Comparison of ENCODE assay signal across 12 cellular contexts in the genomic region with DNA sequence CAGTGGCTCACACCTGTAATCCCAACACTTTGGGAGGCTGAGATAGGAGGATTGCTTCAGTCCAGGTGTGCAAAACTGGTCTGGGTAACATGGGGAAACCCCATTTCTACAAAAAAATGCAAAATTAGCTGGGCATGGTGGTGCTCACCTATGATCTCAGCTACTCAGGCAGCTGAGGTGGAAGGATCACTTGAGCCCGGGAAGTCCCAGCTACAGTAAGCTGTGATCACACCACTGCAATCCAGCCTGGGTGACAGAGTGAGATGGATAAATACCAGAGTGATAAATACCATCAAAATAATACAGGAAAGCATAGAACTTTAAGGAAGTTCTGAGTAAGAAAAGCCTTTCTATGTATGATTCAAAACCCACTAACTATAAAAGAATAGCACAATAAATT. TPM values are rescaled to one million over a fixed set of nuclear protein-coding genes. Genes with fewer than 3 reads are reported as not detected.
DNase-seq lines count a peak whose midpoint lies in the region; ATAC-seq, FAIRE-seq and TF ChIP-seq lines count a peak whose summit lies in the region.
"Had no signal": no experiment of that assay in that cellular context is flagged by ENCODE, and none has a peak within 500 bp of the region (broad histone marks: within the 10 kb centered on the region; RNA-seq: fewer than 3 reads in every experiment).

No MANE protein-coding gene starts in this region.

- dilution Hi-C loops in endothelial cell of umbilical vein (cut with MboI; ENCODE audit: extremely low pct_ligation_motif_present, low sequenced_read_pairs): no loop called here

- H3K4me2 ChIP-seq in endothelial cell of umbilical vein (ENCODE audit: insufficient read depth, low read length): no peak overlapping the region

- H3K4me1 Mint-ChIP-seq in CD4-positive, alpha-beta T cell (ENCODE audit: low read depth): peaks cover 19% of the 10 kb centered on the region

- H2AFZ ChIP-seq in endothelial cell of umbilical vein (ENCODE audit: low read depth, low read length): no peak overlapping the region

- H3K4me3 ChIP-seq in endothelial cell of umbilical vein (replicated peaks in 1 of 3; ENCODE audit: insufficient read depth in 1 of 3, low read depth in 1 of 3, low read length in 3 of 3): no peak overlapping the region

- H3K9ac ChIP-seq in endothelial cell of umbilical vein (replicated peaks; ENCODE audit: extremely low read depth, insufficient read depth, low read length): no peak overlapping the region

- peaks cover 21% of the 10 kb centered on the region for H3K36me3 Mint-ChIP-seq in CD4-positive, alpha-beta T cell (ENCODE audit: low read depth)

- H3K9me3 ChIP-seq in CD4-positive, alpha-beta T cell (ENCODE audit: control insufficient read depth, low read length): peaks cover 16% of the 10 kb centered on the region
- no peaks in the 10 kb centered on the region for H3K9me3 ChIP-seq in endothelial cell of umbilical vein (replicated peaks; ENCODE audit: control insufficient read depth, insufficient read depth, low read length)

- DNase-seq in CD4-positive, alpha-beta T cell: no peak
- peak; percentile 48 for DNase-seq in endothelial cell of umbilical vein (ENCODE audit: low read depth, low spot score)
- DNase-seq in NCI-H82 (lab: John Stamatoyannopoulos, UW): no peak
- DNase-seq: activated gamma-delta T cell, Karpas-422, NCI-H510A treated with DMSO at 0.1 percent for 48 hours, occipital lobe had no signal

- CTCF ChIA-PET in CD4-positive, alpha-beta T cell (lab: Charles Lee): interaction anchor here (0.5 to 1.9 kb wide), 3 partner anchors 9 to 97 kb away, joined by 3 to 7 read pairs (median 3); no protein-coding TSS in a partner anchor
- CTCF ChIA-PET in endothelial cell of umbilical vein (lab: Charles Lee): interaction anchor here (0.6 to 4.1 kb wide), 10 partner anchors 9 to 664 kb away, joined by 3 to 49 read pairs (median 6); no protein-coding TSS in a partner anchor

- FAIRE-seq in endothelial cell of umbilical vein (lab: Jason Lieb, UNC): peak; percentile 8

- POLR2A ChIA-PET in CD4-positive, alpha-beta T cell (lab: Charles Lee): no interaction called here
- POLR2A ChIA-PET in endothelial cell of umbilical vein (lab: Charles Lee): no interaction called here

- H3K27ac Mint-ChIP-seq in CD4-positive, alpha-beta T cell: no peak overlapping the region

- H3K4me1 ChIP-seq in endothelial cell of umbilical vein (ENCODE audit: control insufficient read depth, extremely low read depth, insufficient read depth, low read length): peaks cover 22% of the 10 kb centered on the region

- H3K27me3 Mint-ChIP-seq in CD4-positive, alpha-beta T cell: no peaks in the 10 kb centered on the region

- H3K4me3 Mint-ChIP-seq in CD4-positive, alpha-beta T cell: no peak overlapping the region

- no peaks in the 10 kb centered on the region for H3K9me3 Mint-ChIP-seq in CD4-positive, alpha-beta T cell

- no peaks in the 10 kb centered on the region for H3K27me3 ChIP-seq in CD4-positive, alpha-beta T cell (ENCODE audit: control insufficient read depth, insufficient read depth, low read length)
- no peaks in the 10 kb centered on the region for H3K27me3 ChIP-seq in endothelial cell of umbilical vein (ENCODE audit: control insufficient read depth in 2 of 2, insufficient read depth in 2 of 2, low read length in 2 of 2)

- H3K79me2 ChIP-seq in endothelial cell of umbilical vein (ENCODE audit: control insufficient read depth, insufficient read depth, low read length): peaks cover 7% of the 10 kb centered on the region

- peak overlapping the region; percentile 17 for H3K27ac ChIP-seq in CD4-positive, alpha-beta T cell (ENCODE audit: low read depth, low read length)
- peak overlapping the region; percentile 18 for H3K27ac ChIP-seq in endothelial cell of umbilical vein (ENCODE audit: insufficient read depth, low read depth, low read length)

- TF ChIP-seq POLR2A in endothelial cell of umbilical vein (IDR thresholded peaks at IDR 0.05; ENCODE audit: low read depth, low read length): no peak

- no peaks in the 10 kb centered on the region for H3K9me1 ChIP-seq in endothelial cell of umbilical vein (replicated peaks; ENCODE audit: control insufficient read depth, extremely low read depth, insufficient read depth, low read length)

- intact Hi-C loops in CD4-positive, alpha-beta T cell (cut with DNase I, micrococcal nuclease): no loop called here
- intact Hi-C loops in endothelial cell of umbilical vein (cut with micrococcal nuclease): loop anchor here (5.0 kb wide), 2 partner anchors 50 to 95 kb away; no protein-coding TSS in a partner anchor

- no peaks in the 10 kb centered on the region for H4K20me1 ChIP-seq in endothelial cell of umbilical vein (replicated peaks; ENCODE audit: control insufficient read depth, extremely low read depth, insufficient read depth, low read length)

- TF ChIP-seq CTCF in CD4-positive, alpha-beta T cell (IDR thresholded peaks at IDR 0.05): no peak
- TF ChIP-seq CTCF in endothelial cell of umbilical vein (IDR thresholded peaks at IDR 0.05; ENCODE audit: extremely low read depth in 1 of 2, insufficient read depth in 1 of 2, low read depth in 1 of 2, low read length in 2 of 2): no peak

- no TSS peak for BruUV-seq in endothelial cell of umbilical vein (replicated peaks; lab: Mats Ljungman, UMichigan)

- ATAC-seq in CD4-positive, alpha-beta T cell (ENCODE audit: poor library complexity): no peak
- peak; percentile 66 for ATAC-seq in GM18861 (IDR thresholded peaks at IDR 0.05; ENCODE audit: unreplicated experiment)
- ATAC-seq in HG03432 (IDR thresholded peaks at IDR 0.05; ENCODE audit: unreplicated experiment): peak; percentile 83
- no peak for ATAC-seq in HG03139 (IDR thresholded peaks at IDR 0.05; ENCODE audit: unreplicated experiment)
- ATAC-seq in HG02642 (IDR thresholded peaks at IDR 0.05; ENCODE audit: poor library complexity, unreplicated experiment): no peak
- no peak for ATAC-seq in GM18858 (IDR thresholded peaks at IDR 0.05; ENCODE audit: unreplicated experiment)

- H3K36me3 ChIP-seq in endothelial cell of umbilical vein (ENCODE audit: control insufficient read depth in 2 of 2, extremely low read depth in 1 of 2, insufficient read depth in 2 of 2, low read length in 2 of 2): no peaks in the 10 kb centered on the region

TF ChIP-seq in endothelial cell of umbilical vein, 7 proteins besides CTCF, POLR2A, EP300 and RAD21:
- no peak for TF ChIP-seq EZH2 (IDR thresholded peaks at IDR 0.05; ENCODE audit: borderline replicate concordance, low read depth, low read length, severe bottlenecking)
- TF ChIP-seq MYC (IDR thresholded peaks at IDR 0.05; ENCODE audit: low read depth, low read length): no peak
- no peak for TF ChIP-seq GATA2 (IDR thresholded peaks at IDR 0.05; ENCODE audit: insufficient read depth, insufficient read length, low read depth, low read length)
- TF ChIP-seq POLR2AphosphoS5 (IDR thresholded peaks at IDR 0.05; ENCODE audit: insufficient read depth, low read depth, low read length): no peak
- TF ChIP-seq, protein P1, sequence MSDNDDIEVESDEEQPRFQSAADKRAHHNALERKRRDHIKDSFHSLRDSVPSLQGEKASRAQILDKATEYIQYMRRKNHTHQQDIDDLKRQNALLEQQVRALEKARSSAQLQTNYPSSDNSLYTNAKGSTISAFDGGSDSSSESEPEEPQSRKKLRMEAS (IDR thresholded peaks at IDR 0.05; ENCODE audit: insufficient read depth, insufficient read length): no peak
- TF ChIP-seq FOS (IDR thresholded peaks at IDR 0.05; ENCODE audit: borderline replicate concordance, insufficient read depth, low read length): no peak
- TF ChIP-seq JUN (IDR thresholded peaks at IDR 0.05; ENCODE audit: borderline replicate concordance, insufficient read depth, insufficient read length, low read depth): no peak
TF ChIP-seq in endothelial cell of umbilical vein: peak in this region for 0.

RNA-seq across cellular contexts. Expression of a gene that starts 52.8 kb away (rescaled TPM):
- total RNA-seq in CD4-positive, alpha-beta T cell: 10 to 100 TPM; 52.6 to 55.0 TPM
- total RNA-seq in endothelial cell of umbilical vein: 35.1 and 38.7 TPM in 2 replicates
- polyA plus RNA-seq in endothelial cell of umbilical vein: 15.6 and 18.0 TPM in 2 replicates
- polyA plus RNA-seq in endothelial cell of umbilical vein (2011; cell fraction: cytosol; rRNA removed): 16.0 and 16.3 TPM in 2 replicates
- 23.3 and 24.7 TPM in 2 replicates for polyA plus RNA-seq in endothelial cell of umbilical vein (2011; cell fraction: nucleus; rRNA removed)
- 21.6 and 27.0 TPM in 2 replicates for polyA plus RNA-seq in endothelial cell of umbilical vein (2012)
- polyA minus RNA-seq in endothelial cell of umbilical vein: 101 TPM in 2 replicates
- polyA minus RNA-seq in endothelial cell of umbilical vein (2011; cell fraction: cytosol; rRNA and poly(A)+ RNA removed): 41.3 TPM
- polyA minus RNA-seq in endothelial cell of umbilical vein (2011; cell fraction: nucleus; rRNA and poly(A)+ RNA removed): 177 and 233 TPM in 2 replicates

Comparison
In these comparisons a context has a peak if more than half of its experiments do, and no peak if none do; other contexts are left out.
1. ATAC-seq: peak in GM18861 (single experiment) and HG03432 (single experiment); none in CD4-positive, alpha-beta T cell (single experiment), HG03139 (single experiment), HG02642 (single experiment) and GM18858 (single experiment).